Comparison of ENCODE assay signal across 15 cellular contexts in the genomic region with DNA sequence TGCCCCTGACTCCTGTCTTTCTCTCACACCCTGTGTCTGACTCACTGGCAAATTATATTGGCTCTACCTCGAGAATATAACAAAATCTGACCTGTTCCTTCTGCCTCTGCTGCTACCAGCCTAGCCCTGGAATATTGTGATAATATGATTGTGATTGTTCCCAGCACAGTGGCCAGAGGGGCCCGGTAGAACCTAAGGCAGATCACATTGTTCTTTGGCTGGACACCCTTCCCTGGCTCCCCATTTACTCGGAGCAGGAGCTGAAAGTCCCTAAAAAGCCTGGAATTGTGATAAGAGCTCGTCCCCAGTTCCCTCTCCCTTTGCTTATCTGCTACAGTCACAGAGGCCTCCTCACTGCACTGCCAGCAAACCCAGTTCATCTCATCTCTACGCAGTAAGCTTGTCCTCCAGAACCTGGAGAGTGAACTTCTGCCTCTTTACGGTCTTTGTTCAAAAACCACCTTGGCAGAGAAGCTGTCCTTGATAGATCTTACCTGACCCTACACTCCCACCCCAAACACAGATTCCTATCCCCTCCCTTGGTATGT.
"Had no signal": no experiment of that assay in that cellular context is flagged by ENCODE, and none has a peak within 500 bp of the region (broad histone marks: within the 10 kb centered on the region; RNA-seq: fewer than 3 reads in every experiment).

No MANE protein-coding gene starts in this region.

- H3K36me3 ChIP-seq: breast epithelium had no signal

- H3K4me3 Mint-ChIP-seq: activated CD8-positive, alpha-beta T cell treated with anti-CD3 and anti-CD28 coated beads, Interleukin-2, amount 10 ng/mL, durations not matched to agents 7 days and 5 days; activated naive CD8-positive, alpha-beta T cell treated with anti-CD3 and anti-CD28 coated beads for 36 hours; stimulated activated naive B cell treated with anti-CD40 and anti-IgM and Interleukin-4, amounts not matched to agents 10 μg/mL and 1 μg/mL and 100 μg/mL, for 72 hours; type B pancreatic cell had no signal

- H3K27ac ChIP-seq: breast epithelium had no signal

- H3K27me3 ChIP-seq: breast epithelium, spleen had no signal

- FAIRE-seq: keratinocyte had no signal

- H3K27me3 Mint-ChIP-seq: activated naive CD8-positive, alpha-beta T cell treated with anti-CD3 and anti-CD28 coated beads for 36 hours; naive B cell; stimulated activated naive B cell treated with anti-CD40 and anti-IgM and Interleukin-4, amounts not matched to agents 10 μg/mL and 1 μg/mL and 100 μg/mL, for 72 hours; type B pancreatic cell had no signal

- H3K27ac Mint-ChIP-seq: activated CD8-positive, alpha-beta T cell treated with anti-CD3 and anti-CD28 coated beads, Interleukin-2, amount 10 ng/mL, durations not matched to agents 7 days and 5 days; activated naive CD8-positive, alpha-beta T cell treated with anti-CD3 and anti-CD28 coated beads for 36 hours; stimulated activated naive B cell treated with anti-CD40 and anti-IgM and Interleukin-4, amounts not matched to agents 10 μg/mL and 1 μg/mL and 100 μg/mL, for 72 hours; type B pancreatic cell had no signal

- H3K4me3 ChIP-seq: breast epithelium, spleen had no signal

- H3K9me3 Mint-ChIP-seq: activated naive CD8-positive, alpha-beta T cell treated with anti-CD3 and anti-CD28 coated beads for 36 hours; naive B cell; stimulated activated naive B cell treated with anti-CD40 and anti-IgM and Interleukin-4, amounts not matched to agents 10 μg/mL and 1 μg/mL and 100 μg/mL, for 72 hours; type B pancreatic cell had no signal

- H3K4me1 ChIP-seq: breast epithelium had no signal

- ATAC-seq: activated CD8-positive, alpha-beta T cell treated with anti-CD3 and anti-CD28 coated beads, Interleukin-2, amount 10 ng/mL, durations not matched to agents 7 days and 5 days; sciatic nerve; stimulated activated naive B cell treated with anti-CD40 and anti-IgM and Interleukin-4, amounts not matched to agents 10 μg/mL and 1 μg/mL and 100 μg/mL, for 72 hours had no signal

- H3K9me3 ChIP-seq: breast epithelium, spleen had no signal

- DNase-seq: activated CD4-positive, alpha-beta T cell treated with anti-CD3 and anti-CD28 coated beads for 1 hour; activated CD8-positive, alpha-beta T cell treated with anti-CD3 and anti-CD28 coated beads, Interleukin-2, amount 10 ng/mL, durations not matched to agents 7 days and 5 days; activated naive CD8-positive, alpha-beta T cell treated with anti-CD3 and anti-CD28 coated beads for 36 hours; foreskin melanocyte; midbrain; naive B cell; nucleus accumbens; stimulated activated CD4-positive, alpha-beta T cell treated with anti-CD3 and anti-CD28 coated beads, Interleukin-1b, Interleukin-23, amount 100 ng/mL, for 48 hours; stimulated activated naive B cell treated with anti-CD40 and anti-IgM and Interleukin-4, amounts not matched to agents 10 μg/mL and 1 μg/mL and 100 μg/mL, for 72 hours; T-helper 9 cell had no signal
